In genomic region chr5:5303242-5303641, GRCh38 we compare ENCODE assay signal across 13 cellular contexts.
A peak's percentile ranks its signal among the peaks of the same experiment; 100 is the strongest.
DNase-seq lines count a peak whose midpoint lies in the region; ATAC-seq lines count a peak whose summit lies in the region.
"Had no signal": no experiment of that assay in that cellular context is flagged by ENCODE, and none has a peak within 500 bp of the region (broad histone marks: within the 10 kb centered on the region; RNA-seq: fewer than 3 reads in every experiment).

No MANE protein-coding gene starts in this region.

- no peak for DNase-seq in stimulated activated naive CD8-positive, alpha-beta T cell treated with anti-CD3 and anti-CD28 coated beads, Interleukin-15, amount 100 ng/mL, for 72 hours
- no peak for DNase-seq in stimulated activated naive CD8-positive, alpha-beta T cell treated with anti-CD3 and anti-CD28 coated beads, Interleukin-15, Interleukin-2, amounts not matched to agents 100 U/mL and 50 U/mL, for 24 hours
- no peak for DNase-seq in stimulated activated effector memory CD8-positive, alpha-beta T cell treated with anti-CD3 and anti-CD28 coated beads, Interleukin-12 subunit alpha, Interleukin-12 subunit beta, amount 100 ng/mL, for 72 hours (ENCODE audit: low spot score in 2 of 2)
- no peak for DNase-seq in RPMI8226
- DNase-seq in activated CD8-positive, alpha-beta memory T cell treated with anti-CD3 and anti-CD28 coated beads, Interleukin-2, amount 50 U/mL, for 48 hours: no peak
- DNase-seq: 8988T; Calu3; CD8-positive, alpha-beta T cell; HCEC 1CT had no signal

- no peaks in the 10 kb centered on the region for H3K27me3 Mint-ChIP-seq in stimulated activated naive CD8-positive, alpha-beta T cell treated with anti-CD3 and anti-CD28 coated beads, Interleukin-15, amount 100 ng/mL, for 72 hours
- H3K27me3 Mint-ChIP-seq: B cell had no signal

- H3K36me3 Mint-ChIP-seq in stimulated activated effector memory CD8-positive, alpha-beta T cell treated with anti-CD3 and anti-CD28 coated beads, Interleukin-12 subunit alpha, Interleukin-12 subunit beta, amount 100 ng/mL, for 72 hours: no peaks in the 10 kb centered on the region
- H3K36me3 Mint-ChIP-seq: CD8-positive, alpha-beta T cell had no signal

- no peak overlapping the region for H3K27ac Mint-ChIP-seq in stimulated activated naive CD8-positive, alpha-beta T cell treated with anti-CD3 and anti-CD28 coated beads, Interleukin-15, amount 100 ng/mL, for 72 hours
- H3K27ac Mint-ChIP-seq in stimulated activated effector memory CD8-positive, alpha-beta T cell treated with anti-CD3 and anti-CD28 coated beads, Interleukin-12 subunit alpha, Interleukin-12 subunit beta, amount 100 ng/mL, for 72 hours: no peak overlapping the region
- H3K27ac Mint-ChIP-seq: B cell; CD8-positive, alpha-beta T cell; GM23338 had no signal

- no peak overlapping the region for H3K4me3 Mint-ChIP-seq in stimulated activated naive CD8-positive, alpha-beta T cell treated with anti-CD3 and anti-CD28 coated beads, Interleukin-15, amount 100 ng/mL, for 72 hours
- no peak overlapping the region for H3K4me3 Mint-ChIP-seq in stimulated activated effector memory CD8-positive, alpha-beta T cell treated with anti-CD3 and anti-CD28 coated beads, Interleukin-12 subunit alpha, Interleukin-12 subunit beta, amount 100 ng/mL, for 72 hours
- H3K4me3 Mint-ChIP-seq: B cell; CD8-positive, alpha-beta T cell; GM23338 had no signal

- ATAC-seq in stimulated activated naive CD8-positive, alpha-beta T cell treated with anti-CD3 and anti-CD28 coated beads, Interleukin-15, amount 100 ng/mL, for 72 hours: peak; percentile 50
- no peak for ATAC-seq in stimulated activated naive CD8-positive, alpha-beta T cell treated with anti-CD3 and anti-CD28 coated beads, Interleukin-15, Interleukin-2, amounts not matched to agents 100 U/mL and 50 U/mL, for 24 hours
- ATAC-seq in esophagus mucosa (peak; percentile 23), GM19467 (IDR thresholded peaks at IDR 0.05; ENCODE audit: unreplicated experiment) (no peak)
- peak; percentile 8 for ATAC-seq in stimulated activated effector memory CD8-positive, alpha-beta T cell treated with anti-CD3 and anti-CD28 coated beads, Interleukin-12 subunit alpha, Interleukin-12 subunit beta, amount 100 ng/mL, for 72 hours
- ATAC-seq: CD8-positive, alpha-beta T cell had no signal

- peaks cover 29 to 55% of the 10 kb centered on the region in 2 donors for H3K9me3 Mint-ChIP-seq in stimulated activated naive CD8-positive, alpha-beta T cell treated with anti-CD3 and anti-CD28 coated beads, Interleukin-15, amount 100 ng/mL, for 72 hours
- peaks cover 13% of the 10 kb centered on the region for H3K9me3 Mint-ChIP-seq in stimulated activated effector memory CD8-positive, alpha-beta T cell treated with anti-CD3 and anti-CD28 coated beads, Interleukin-12 subunit alpha, Interleukin-12 subunit beta, amount 100 ng/mL, for 72 hours

- no peaks in the 10 kb centered on the region for H3K4me1 Mint-ChIP-seq in stimulated activated naive CD8-positive, alpha-beta T cell treated with anti-CD3 and anti-CD28 coated beads, Interleukin-15, amount 100 ng/mL, for 72 hours
- no peaks in the 10 kb centered on the region for H3K4me1 Mint-ChIP-seq in stimulated activated effector memory CD8-positive, alpha-beta T cell treated with anti-CD3 and anti-CD28 coated beads, Interleukin-12 subunit alpha, Interleukin-12 subunit beta, amount 100 ng/mL, for 72 hours
- H3K4me1 Mint-ChIP-seq: B cell had no signal

Comparison
In these comparisons a context has a peak if more than half of its experiments do, and no peak if none do; other contexts are left out.
1. ATAC-seq: peak in stimulated activated naive CD8-positive, alpha-beta T cell treated with anti-CD3 and anti-CD28 coated beads, Interleukin-15, amount 100 ng/mL, for 72 hours (single experiment), esophagus mucosa (single experiment) and stimulated activated effector memory CD8-positive, alpha-beta T cell treated with anti-CD3 and anti-CD28 coated beads, Interleukin-12 subunit alpha, Interleukin-12 subunit beta, amount 100 ng/mL, for 72 hours (single experiment); none in stimulated activated naive CD8-positive, alpha-beta T cell treated with anti-CD3 and anti-CD28 coated beads, Interleukin-15, Interleukin-2, amounts not matched to agents 100 U/mL and 50 U/mL, for 24 hours (single experiment) and GM19467 (single experiment).